Comparison of ENCODE assay signal across 14 cellular contexts in genomic region chr2:166485558-166486193, GRCh38. TPM values are rescaled to one million over a fixed set of nuclear protein-coding genes. Genes with fewer than 3 reads are reported as not detected.
"Had no signal": no experiment of that assay in that cellular context is flagged by ENCODE, and none has a peak within 500 bp of the region (broad histone marks: within the 10 kb centered on the region; RNA-seq: fewer than 3 reads in every experiment).

No MANE protein-coding gene starts in this region.

- ATAC-seq: activated CD8-positive, alpha-beta memory T cell treated with anti-CD3 and anti-CD28 coated beads, Interleukin-2, amount 10 ng/mL, durations not matched to agents 7 days and 5 days; activated T-cell treated with anti-CD3 and anti-CD28 coated beads, Interleukin-2, amount 50 U/mL, for 4 hours; T-helper 17 cell had no signal

- DNase-seq: activated CD4-positive, alpha-beta memory T cell treated with anti-CD3 and anti-CD28 coated beads for 36 hours; activated CD8-positive, alpha-beta memory T cell treated with anti-CD3 and anti-CD28 coated beads, Interleukin-2, amount 10 ng/mL, durations not matched to agents 7 days and 5 days; activated effector memory CD4-positive, alpha-beta T cell treated with Interleukin-2 at 50 U/mL for 16 hours; activated naive CD4-positive, alpha-beta T cell treated with anti-CD3 and anti-CD28 coated beads, Interleukin-2, amount 50 U/mL, for 16 hours; activated T-cell treated with anti-CD3 and anti-CD28 coated beads, Interleukin-2, amount 50 U/mL, for 4 hours; dorsolateral prefrontal cortex; endodermal cell; glutamatergic neuron; immature natural killer cell; nucleus accumbens; T-helper 17 cell; trophoblast cell; WERI-Rb-1 had no signal

- H3K27me3 ChIP-seq: cardiac muscle cell had no signal

- H3K4me3 ChIP-seq: cardiac muscle cell, dorsolateral prefrontal cortex had no signal

- H3K27ac ChIP-seq: cardiac muscle cell, dorsolateral prefrontal cortex, WERI-Rb-1 had no signal

- H3K36me3 ChIP-seq: cardiac muscle cell, WERI-Rb-1 had no signal

RNA-seq across cellular contexts. Expression of gene SCN7A, which starts 8.4 kb away (rescaled TPM):
- total RNA-seq: activated CD4-positive, alpha-beta memory T cell treated with anti-CD3 and anti-CD28 coated beads for 36 hours; activated CD8-positive, alpha-beta memory T cell treated with anti-CD3 and anti-CD28 coated beads, Interleukin-2, amount 10 ng/mL, durations not matched to agents 7 days and 5 days; T-helper 17 cell had no signal
